ENCODE assay signal across 22 cellular contexts in the genomic region with DNA sequence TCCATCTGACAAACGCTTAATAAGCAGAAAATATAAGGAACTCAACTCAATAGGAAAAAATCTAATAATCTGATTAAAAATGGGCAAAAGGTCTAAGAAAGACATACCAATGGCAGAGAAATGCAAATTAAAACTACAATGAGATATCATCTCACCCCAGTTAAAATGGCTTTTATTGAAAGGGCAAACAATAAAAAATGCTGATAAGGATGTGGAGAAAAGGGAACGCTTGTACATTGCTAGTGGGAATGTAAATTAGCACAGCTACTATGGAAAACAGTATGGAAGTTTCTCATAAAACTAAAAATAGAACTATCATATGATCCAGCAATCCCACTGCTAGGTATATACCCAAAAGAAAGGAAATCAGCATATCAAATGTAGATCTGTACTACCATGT.
A peak's percentile ranks its signal among the peaks of the same experiment; 100 is the strongest.
DNase-seq lines count a peak whose midpoint lies in the region; ATAC-seq and TF ChIP-seq lines count a peak whose summit lies in the region.
"Had no signal": no experiment of that assay in that cellular context is flagged by ENCODE, and none has a peak within 500 bp of the region (broad histone marks: within the 10 kb centered on the region; RNA-seq: fewer than 3 reads in every experiment).

No MANE protein-coding gene starts in this region.

- H3K56ac ChIP-seq in IMR-90 (ENCODE audit: extremely low read depth, insufficient read depth, low read length), result no peak overlapping the region

- H3K4me3 ChIP-seq in IMR-90 (ENCODE audit: insufficient read depth, low read depth, low read length), result no peak overlapping the region
- no peak overlapping the region for H3K4me3 ChIP-seq in SK-N-SH (ENCODE audit: low read depth in 2 of 2, low read length in 1 of 2)
- H3K4me3 ChIP-seq: A549; BLaER1 treated with 17β-estradiol and CSF1 and Interleukin-3, amounts not matched to agents 10 nM and 100 nM; GM23248 had no signal

- H3K27ac ChIP-seq in 22Rv1 (peak overlapping the region; percentile 50), IMR-90 (ENCODE audit: insufficient read depth, low read length) (no peak overlapping the region), SK-N-SH (ENCODE audit: low read depth in 2 of 2, low read length in 1 of 2) (no peak overlapping the region)
- H3K27ac ChIP-seq: A549; BLaER1 treated with 17β-estradiol and CSF1 and Interleukin-3, amounts not matched to agents 10 nM and 100 nM; GM23248 had no signal

- POLR2A ChIA-PET in IMR-90 (lab: Charles Lee; ENCODE audit: unreplicated experiment) (no interaction called here), SK-N-SH (lab: Yijun Ruan, JAX) (no interaction called here)

- H3K4ac ChIP-seq in IMR-90 (ENCODE audit: low read depth, low read length), result no peak overlapping the region

- no peak for TF ChIP-seq EP300 in SK-N-SH (IDR thresholded peaks at IDR 0.05; ENCODE audit: borderline replicate concordance in 1 of 2, low read depth in 1 of 2, low read length in 1 of 2)

- H3K79me1 ChIP-seq in IMR-90 (ENCODE audit: low read depth in 1 of 2, low read length in 2 of 2), result no peaks in the 10 kb centered on the region

- no peaks in the 10 kb centered on the region for H3K9me1 ChIP-seq in IMR-90 (ENCODE audit: insufficient read depth, low read length)

- DNase-seq in DMS153 (lab: John Stamatoyannopoulos, UW) (peak; percentile 40), DMS153 treated with DMSO at 0.1 percent for 48 hours (lab: John Stamatoyannopoulos, UW; ENCODE audit: unreplicated experiment) (no peak), IMR-90 (no peak), NCI-H2029 treated with DMSO at 0.1 percent for 48 hours (lab: John Stamatoyannopoulos, UW) (peak; percentile 52), dermis blood vessel endothelial cell (no peak), SK-N-SH (no peak)
- DNase-seq: 8988T; ACHN; AML-193; BE2C; CD4-positive, alpha-beta T cell; CD8-positive, alpha-beta memory T cell; DMS 273 treated with DMSO at 0.1 percent for 48 hours; DND-41; GM23248; H7; HCEC 1CT; HFFc6 had no signal

- no peak overlapping the region for H2BK5ac ChIP-seq in IMR-90 (ENCODE audit: low read depth, low read length, poor library complexity, severe bottlenecking)

- H2BK120ac ChIP-seq in IMR-90 (ENCODE audit: low read depth, low read length), result no peak overlapping the region

- dilution Hi-C loops in IMR-90 (cut with HindIII; ENCODE audit: low sequenced_read_pairs, unreplicated experiment), result no loop called here

- H3K9me2 ChIP-seq in SK-N-SH, result no peaks in the 10 kb centered on the region

- no peak overlapping the region for H2BK20ac ChIP-seq in IMR-90 (ENCODE audit: low read depth, low read length)

- H3F3A ChIP-seq in SK-N-SH (replicated peaks; ENCODE audit: insufficient read depth), result no peaks in the 10 kb centered on the region

- H3K9ac ChIP-seq in IMR-90 (ENCODE audit: low read depth, low read length) (no peak overlapping the region), SK-N-SH (no peak overlapping the region)
- H3K9ac ChIP-seq: BLaER1 treated with 17β-estradiol and CSF1 and Interleukin-3, amounts not matched to agents 10 nM and 100 nM; GM23248 had no signal

- no peaks in the 10 kb centered on the region for H3K79me2 ChIP-seq in SK-N-SH (ENCODE audit: insufficient read depth)

- H4K5ac ChIP-seq in IMR-90 (ENCODE audit: low read depth, low read length), result no peak overlapping the region

- no peak for ATAC-seq in IMR-90 (ENCODE audit: low read depth)
- no peak for ATAC-seq in HG03196 (IDR thresholded peaks at IDR 0.05; ENCODE audit: unreplicated experiment)
- ATAC-seq: A549 had no signal

- no peak overlapping the region for H3K23ac ChIP-seq in IMR-90 (ENCODE audit: low read depth, low read length)

- no peak for TF ChIP-seq POLR2A in IMR-90 (IDR thresholded peaks at IDR 0.05; ENCODE audit: low read depth, low read length)

- no peak overlapping the region for H3K14ac ChIP-seq in IMR-90 (replicated peaks; ENCODE audit: low read depth, low read length)

- TF ChIP-seq RAD21 in IMR-90 (IDR thresholded peaks at IDR 0.05; ENCODE audit: low read length), result no peak
- TF ChIP-seq RAD21 in SK-N-SH (IDR thresholded peaks at IDR 0.05; ENCODE audit: low read length), result no peak

- no peak overlapping the region for H2AK9ac ChIP-seq in IMR-90 (replicated peaks; ENCODE audit: low read depth, low read length, poor library complexity)

- in situ Hi-C loops in IMR-90 (cut with MboI; ENCODE audit: low sequenced_read_pairs), result loop anchor here (10.0 kb wide), 2 partner anchors 507 to 1647 kb away; a partner anchor contains a TSS

- CTCF ChIA-PET in IMR-90 (lab: Yijun Ruan, JAX) (no interaction called here), SK-N-SH (lab: Yijun Ruan, JAX) (interaction anchor here (1.3 kb wide), 1 partner anchor 9 kb away, joined by 4 read pairs; no protein-coding TSS in a partner anchor)

- H3K27me3 ChIP-seq in IMR-90 (ENCODE audit: control insufficient read depth, insufficient read depth, low read length), result no peaks in the 10 kb centered on the region
- no peaks in the 10 kb centered on the region for H3K27me3 ChIP-seq in SK-N-SH (ENCODE audit: insufficient read depth)
- H3K27me3 ChIP-seq: BE2C; BLaER1 treated with 17β-estradiol and CSF1 and Interleukin-3, amounts not matched to agents 10 nM and 100 nM had no signal

- no peak for TF ChIP-seq CTCF in 22Rv1 (IDR thresholded peaks at IDR 0.05)
- TF ChIP-seq CTCF in IMR-90 (conservative IDR thresholded peaks at IDR 0.05; ENCODE audit: low read depth, low read length), result no peak
- TF ChIP-seq CTCF in SK-N-SH (IDR thresholded peaks at IDR 0.05), result no peak

- H3K18ac ChIP-seq in IMR-90 (ENCODE audit: low read depth, low read length), result no peak overlapping the region

- H4K8ac ChIP-seq in IMR-90 (ENCODE audit: low read depth in 2 of 2, low read length in 2 of 2), result no peak overlapping the region

- BruUV-seq in IMR-90 (replicated peaks; lab: Mats Ljungman, UMichigan), result no TSS peak

- no peaks in the 10 kb centered on the region for H3K36me3 ChIP-seq in IMR-90 (ENCODE audit: control insufficient read depth, insufficient read depth, low read length)
- no peaks in the 10 kb centered on the region for H3K36me3 ChIP-seq in SK-N-SH (replicated peaks in 1 of 2; ENCODE audit: control insufficient read depth in 1 of 2, insufficient read depth in 2 of 2, low read length in 1 of 2)
- H3K36me3 ChIP-seq: BE2C; BLaER1 treated with 17β-estradiol and CSF1 and Interleukin-3, amounts not matched to agents 10 nM and 100 nM had no signal

- H4K20me1 ChIP-seq in IMR-90 (ENCODE audit: insufficient read depth, low read length) (no peaks in the 10 kb centered on the region), SK-N-SH (ENCODE audit: insufficient read depth) (no peaks in the 10 kb centered on the region)
- H4K20me1 ChIP-seq: BLaER1 treated with 17β-estradiol and CSF1 and Interleukin-3, amounts not matched to agents 10 nM and 100 nM had no signal

- H2AFZ ChIP-seq in IMR-90 (replicated peaks; ENCODE audit: low read length, poor library complexity) (no peak overlapping the region), SK-N-SH (ENCODE audit: low read depth) (no peak overlapping the region)
- H2AFZ ChIP-seq: GM23248 had no signal

- no peak overlapping the region for H3K4me2 ChIP-seq in IMR-90 (ENCODE audit: low read depth, low read length)
- no peak overlapping the region for H3K4me2 ChIP-seq in SK-N-SH
- H3K4me2 ChIP-seq: A549; BLaER1 treated with 17β-estradiol and CSF1 and Interleukin-3, amounts not matched to agents 10 nM and 100 nM had no signal

- H4K91ac ChIP-seq in IMR-90 (ENCODE audit: insufficient read depth, low read depth, low read length), result no peak overlapping the region

- intact Hi-C loops in IMR-90 (cut with micrococcal nuclease), result loop anchor here (5.0 kb wide), 1 partner anchor 1644 kb away; no protein-coding TSS in a partner anchor

- no peak overlapping the region for H2BK15ac ChIP-seq in IMR-90 (ENCODE audit: low read depth, low read length)

- no CpG with 5 or more reads among the region's 2 CpGs for whole genome bisulfite sequencing in IMR-90 (ENCODE audit: extremely low coverage in 2 of 2, insufficient read length in 1 of 2), 2 experiments
- WGBS in SK-N-SH (ENCODE audit: low lambda C conversion rate), result 73% methylated on average over 2 of the region's 2 CpGs

- H3K4me1 ChIP-seq in IMR-90 (ENCODE audit: control insufficient read depth, insufficient read depth, low read length) (no peaks in the 10 kb centered on the region), SK-N-SH (ENCODE audit: control insufficient read depth in 1 of 2, insufficient read depth in 2 of 2, low read depth in 1 of 2, low read length in 1 of 2) (peaks cover 0 to 3% of the 10 kb centered on the region in 2 experiments; a peak in 2 of 4 replicates)
- H3K4me1 ChIP-seq: A549; BE2C; BLaER1 treated with 17β-estradiol and CSF1 and Interleukin-3, amounts not matched to agents 10 nM and 100 nM had no signal

- H3K9me3 ChIP-seq in IMR-90 (ENCODE audit: control insufficient read depth, insufficient read depth, low read length) (no peaks in the 10 kb centered on the region), SK-N-SH (no peaks in the 10 kb centered on the region)
- H3K9me3 ChIP-seq: A549; BE2C; BLaER1 treated with 17β-estradiol and CSF1 and Interleukin-3, amounts not matched to agents 10 nM and 100 nM had no signal

- H2AK5ac ChIP-seq in IMR-90 (ENCODE audit: low read depth, low read length), result no peak overlapping the region

TF ChIP-seq in IMR-90, 13 proteins besides CTCF, POLR2A, EP300 and RAD21:
- TF ChIP-seq SMC3 (IDR thresholded peaks at IDR 0.05; ENCODE audit: low read depth, low read length), result no peak
- peak; percentile 58 for TF ChIP-seq MAFK (IDR thresholded peaks at IDR 0.05; ENCODE audit: low read depth, low read length)
- TF ChIP-seq MAZ (IDR thresholded peaks at IDR 0.05; ENCODE audit: borderline replicate concordance, low read depth, low read length), result no peak

TF ChIP-seq in SK-N-SH, 30 proteins besides CTCF, POLR2A, EP300 and RAD21 (continues in another document):
- TF ChIP-seq, protein P1, sequence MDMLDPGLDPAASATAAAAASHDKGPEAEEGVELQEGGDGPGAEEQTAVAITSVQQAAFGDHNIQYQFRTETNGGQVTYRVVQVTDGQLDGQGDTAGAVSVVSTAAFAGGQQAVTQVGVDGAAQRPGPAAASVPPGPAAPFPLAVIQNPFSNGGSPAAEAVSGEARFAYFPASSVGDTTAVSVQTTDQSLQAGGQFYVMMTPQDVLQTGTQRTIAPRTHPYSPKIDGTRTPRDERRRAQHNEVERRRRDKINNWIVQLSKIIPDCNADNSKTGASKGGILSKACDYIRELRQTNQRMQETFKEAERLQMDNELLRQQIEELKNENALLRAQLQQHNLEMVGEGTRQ (IDR thresholded peaks at IDR 0.05; ENCODE audit: borderline replicate concordance, low read depth, low read length), result no peak
- TF ChIP-seq GATA2 (CRISPR knock-in tag; IDR thresholded peaks at IDR 0.05), result no peak
- TF ChIP-seq ELF1 (IDR thresholded peaks at IDR 0.05), result no peak
- TF ChIP-seq, protein P2, sequence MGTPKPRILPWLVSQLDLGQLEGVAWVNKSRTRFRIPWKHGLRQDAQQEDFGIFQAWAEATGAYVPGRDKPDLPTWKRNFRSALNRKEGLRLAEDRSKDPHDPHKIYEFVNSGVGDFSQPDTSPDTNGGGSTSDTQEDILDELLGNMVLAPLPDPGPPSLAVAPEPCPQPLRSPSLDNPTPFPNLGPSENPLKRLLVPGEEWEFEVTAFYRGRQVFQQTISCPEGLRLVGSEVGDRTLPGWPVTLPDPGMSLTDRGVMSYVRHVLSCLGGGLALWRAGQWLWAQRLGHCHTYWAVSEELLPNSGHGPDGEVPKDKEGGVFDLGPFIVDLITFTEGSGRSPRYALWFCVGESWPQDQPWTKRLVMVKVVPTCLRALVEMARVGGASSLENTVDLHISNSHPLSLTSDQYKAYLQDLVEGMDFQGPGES (IDR thresholded peaks at IDR 0.05; ENCODE audit: low read depth, low read length), result no peak

Comparison
In these comparisons a context has a peak if more than half of its experiments do, and no peak if none do; other contexts are left out.
1. DNase-seq: peak in DMS153 (single experiment) and NCI-H2029 treated with DMSO at 0.1 percent for 48 hours (single experiment); none in DMS153 treated with DMSO at 0.1 percent for 48 hours (single experiment), IMR-90 (single experiment), dermis blood vessel endothelial cell (single experiment) and SK-N-SH (single experiment).